ENCODE assay signal across 1 cellular context in the genomic region with DNA sequence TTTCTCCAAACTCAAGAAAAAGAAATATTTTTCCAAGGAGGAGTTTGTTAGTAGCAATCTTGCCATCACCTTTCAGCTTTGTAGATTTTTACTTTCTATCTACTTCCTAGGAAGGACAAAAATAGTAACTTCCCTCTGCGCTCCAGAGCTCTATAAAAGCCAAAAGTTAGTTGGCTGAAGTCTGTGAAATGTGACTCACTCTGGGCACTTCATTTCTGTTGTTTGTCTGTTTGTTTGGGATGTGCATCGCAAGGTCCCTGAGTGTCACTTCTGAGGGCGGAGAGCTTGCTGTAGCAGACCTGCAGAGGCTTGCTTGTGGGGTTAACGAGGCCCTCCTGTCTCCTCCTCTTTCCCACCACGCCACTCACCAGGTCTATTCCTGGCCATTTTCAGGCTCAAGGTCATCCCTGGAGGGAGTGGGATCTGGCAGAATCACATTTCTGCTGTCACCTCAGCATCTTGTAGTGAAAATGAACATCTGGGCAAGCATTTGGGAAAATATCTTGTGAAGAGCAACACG.
TF ChIP-seq lines count a peak whose summit lies in the region.

No MANE protein-coding gene starts in this region.

TF ChIP-seq in GM23338, 12 proteins besides CTCF, POLR2A, EP300 and RAD21 (continued from another document):
- no peak for TF ChIP-seq JUNB (IDR thresholded peaks at IDR 0.05; ENCODE audit: unreplicated experiment)
- TF ChIP-seq, protein P1, sequence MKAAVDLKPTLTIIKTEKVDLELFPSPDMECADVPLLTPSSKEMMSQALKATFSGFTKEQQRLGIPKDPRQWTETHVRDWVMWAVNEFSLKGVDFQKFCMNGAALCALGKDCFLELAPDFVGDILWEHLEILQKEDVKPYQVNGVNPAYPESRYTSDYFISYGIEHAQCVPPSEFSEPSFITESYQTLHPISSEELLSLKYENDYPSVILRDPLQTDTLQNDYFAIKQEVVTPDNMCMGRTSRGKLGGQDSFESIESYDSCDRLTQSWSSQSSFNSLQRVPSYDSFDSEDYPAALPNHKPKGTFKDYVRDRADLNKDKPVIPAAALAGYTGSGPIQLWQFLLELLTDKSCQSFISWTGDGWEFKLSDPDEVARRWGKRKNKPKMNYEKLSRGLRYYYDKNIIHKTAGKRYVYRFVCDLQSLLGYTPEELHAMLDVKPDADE (IDR thresholded peaks at IDR 0.05), result no peak
